Comparison of ENCODE assay signal across 23 cellular contexts in the genomic region with DNA sequence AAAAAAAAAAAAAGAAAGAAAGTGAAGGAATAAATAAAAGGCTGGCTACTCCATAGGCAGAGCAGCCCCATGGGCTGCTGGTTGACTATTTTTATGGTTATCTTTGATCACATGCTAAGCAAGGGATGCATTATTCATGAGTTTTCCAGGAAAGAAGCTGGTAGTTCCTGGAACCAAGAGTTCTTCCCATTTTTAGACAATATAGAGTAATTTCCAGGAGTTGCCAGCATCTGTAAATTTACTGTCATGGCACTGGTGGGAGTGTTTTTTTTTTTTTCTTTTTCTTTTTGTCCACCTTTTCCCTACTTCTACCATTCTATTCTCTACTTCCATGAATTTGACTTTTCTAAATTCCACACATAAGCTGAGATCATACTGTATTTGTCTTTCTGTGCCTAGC.
"Had no signal": no experiment of that assay in that cellular context is flagged by ENCODE, and none has a peak within 500 bp of the region (broad histone marks: within the 10 kb centered on the region; RNA-seq: fewer than 3 reads in every experiment).

No MANE protein-coding gene starts in this region.

- ATAC-seq: activated CD8-positive, alpha-beta memory T cell treated with anti-CD3 and anti-CD28 coated beads, Interleukin-2, amount 10 ng/mL, durations not matched to agents 7 days and 5 days had no signal

- H3K36me3 Mint-ChIP-seq: activated naive CD8-positive, alpha-beta T cell had no signal

- DNase-seq: activated B cell treated with CpG ODN at 0.5 μM for 24 hours; activated CD4-positive, alpha-beta T cell treated with anti-CD3 and anti-CD28 coated beads for 1 hour; activated CD4-positive, alpha-beta T cell treated with anti-CD3 and anti-CD28 coated beads, Interleukin-2, amount 10 ng/mL, durations not matched to agents 24 days and 14 days; activated CD4-positive, alpha-beta T cell treated with anti-CD3 and anti-CD28 coated beads, Interleukin-2, amount 50 U/mL, for 48 hours; activated CD8-positive, alpha-beta memory T cell treated with anti-CD3 and anti-CD28 coated beads, Interleukin-2, amount 10 ng/mL, durations not matched to agents 7 days and 5 days; activated gamma-delta T cell; activated naive CD4-positive, alpha-beta T cell treated with anti-CD3 and anti-CD28 coated beads for 36 hours; activated T-cell treated with anti-CD3 and anti-CD28 coated beads, Interleukin-2, amount 50 U/mL, for 24 hours; amygdala; NCI-H1105; NCI-H1436; NCI-H187; NCI-H2081; NCI-H510A treated with DMSO at 0.1 percent for 48 hours; NCI-H69; NK-92 treated with Interleukin-12 subunit alpha and Interleukin-12 subunit beta, amount 100 ng/mL, for 24 hours; Peyer's patch; SIG-M5; T-helper 1 cell had no signal

- H3K27me3 ChIP-seq: MG63, Peyer's patch had no signal

- H3K27ac ChIP-seq: KMS-11, Peyer's patch had no signal

- H3K4me1 Mint-ChIP-seq: activated B cell treated with CpG ODN at 0.5 μM for 24 hours; activated CD4-positive, alpha-beta T cell treated with anti-CD3 and anti-CD28 coated beads, Interleukin-2, amount 10 ng/mL, durations not matched to agents 24 days and 14 days; activated CD8-positive, alpha-beta memory T cell treated with anti-CD3 and anti-CD28 coated beads, Interleukin-2, amount 10 ng/mL, durations not matched to agents 7 days and 5 days had no signal

- H3K27ac Mint-ChIP-seq: activated B cell treated with CpG ODN at 0.5 μM for 24 hours; activated CD4-positive, alpha-beta T cell treated with anti-CD3 and anti-CD28 coated beads, Interleukin-2, amount 10 ng/mL, durations not matched to agents 24 days and 14 days; activated CD8-positive, alpha-beta memory T cell treated with anti-CD3 and anti-CD28 coated beads, Interleukin-2, amount 10 ng/mL, durations not matched to agents 7 days and 5 days; activated naive CD4-positive, alpha-beta T cell treated with anti-CD3 and anti-CD28 coated beads for 36 hours; activated naive CD8-positive, alpha-beta T cell; activated T-cell treated with anti-CD3 and anti-CD28 coated beads, Interleukin-2, amount 50 U/mL, for 24 hours; brain had no signal

- H3K4me3 ChIP-seq: MG63, Peyer's patch had no signal

- H3K4me3 Mint-ChIP-seq: activated B cell treated with CpG ODN at 0.5 μM for 24 hours; activated CD4-positive, alpha-beta T cell treated with anti-CD3 and anti-CD28 coated beads, Interleukin-2, amount 10 ng/mL, durations not matched to agents 24 days and 14 days; activated CD8-positive, alpha-beta memory T cell treated with anti-CD3 and anti-CD28 coated beads, Interleukin-2, amount 10 ng/mL, durations not matched to agents 7 days and 5 days; activated naive CD4-positive, alpha-beta T cell treated with anti-CD3 and anti-CD28 coated beads for 36 hours; activated naive CD8-positive, alpha-beta T cell; activated T-cell treated with anti-CD3 and anti-CD28 coated beads, Interleukin-2, amount 50 U/mL, for 24 hours; brain had no signal

- H3K36me3 ChIP-seq: MG63, Peyer's patch had no signal
